1 cellular context compared by ENCODE assay signal in genomic region chr3:11643212-11644087, GRCh38.
TF ChIP-seq lines count a peak whose summit lies in the region.

A gene with protein sequence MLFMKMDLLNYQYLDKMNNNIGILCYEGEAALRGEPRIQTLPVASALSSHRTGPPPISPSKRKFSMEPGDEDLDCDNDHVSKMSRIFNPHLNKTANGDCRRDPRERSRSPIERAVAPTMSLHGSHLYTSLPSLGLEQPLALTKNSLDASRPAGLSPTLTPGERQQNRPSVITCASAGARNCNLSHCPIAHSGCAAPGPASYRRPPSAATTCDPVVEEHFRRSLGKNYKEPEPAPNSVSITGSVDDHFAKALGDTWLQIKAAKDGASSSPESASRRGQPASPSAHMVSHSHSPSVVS (minus strand): TSS chr3:11643915. CDS start chr3:11643518, 397 bp downstream.

TF ChIP-seq in K562, 482 proteins besides CTCF, POLR2A, EP300 and RAD21 (continued from another document and continues in another):
- TF ChIP-seq, protein P1, sequence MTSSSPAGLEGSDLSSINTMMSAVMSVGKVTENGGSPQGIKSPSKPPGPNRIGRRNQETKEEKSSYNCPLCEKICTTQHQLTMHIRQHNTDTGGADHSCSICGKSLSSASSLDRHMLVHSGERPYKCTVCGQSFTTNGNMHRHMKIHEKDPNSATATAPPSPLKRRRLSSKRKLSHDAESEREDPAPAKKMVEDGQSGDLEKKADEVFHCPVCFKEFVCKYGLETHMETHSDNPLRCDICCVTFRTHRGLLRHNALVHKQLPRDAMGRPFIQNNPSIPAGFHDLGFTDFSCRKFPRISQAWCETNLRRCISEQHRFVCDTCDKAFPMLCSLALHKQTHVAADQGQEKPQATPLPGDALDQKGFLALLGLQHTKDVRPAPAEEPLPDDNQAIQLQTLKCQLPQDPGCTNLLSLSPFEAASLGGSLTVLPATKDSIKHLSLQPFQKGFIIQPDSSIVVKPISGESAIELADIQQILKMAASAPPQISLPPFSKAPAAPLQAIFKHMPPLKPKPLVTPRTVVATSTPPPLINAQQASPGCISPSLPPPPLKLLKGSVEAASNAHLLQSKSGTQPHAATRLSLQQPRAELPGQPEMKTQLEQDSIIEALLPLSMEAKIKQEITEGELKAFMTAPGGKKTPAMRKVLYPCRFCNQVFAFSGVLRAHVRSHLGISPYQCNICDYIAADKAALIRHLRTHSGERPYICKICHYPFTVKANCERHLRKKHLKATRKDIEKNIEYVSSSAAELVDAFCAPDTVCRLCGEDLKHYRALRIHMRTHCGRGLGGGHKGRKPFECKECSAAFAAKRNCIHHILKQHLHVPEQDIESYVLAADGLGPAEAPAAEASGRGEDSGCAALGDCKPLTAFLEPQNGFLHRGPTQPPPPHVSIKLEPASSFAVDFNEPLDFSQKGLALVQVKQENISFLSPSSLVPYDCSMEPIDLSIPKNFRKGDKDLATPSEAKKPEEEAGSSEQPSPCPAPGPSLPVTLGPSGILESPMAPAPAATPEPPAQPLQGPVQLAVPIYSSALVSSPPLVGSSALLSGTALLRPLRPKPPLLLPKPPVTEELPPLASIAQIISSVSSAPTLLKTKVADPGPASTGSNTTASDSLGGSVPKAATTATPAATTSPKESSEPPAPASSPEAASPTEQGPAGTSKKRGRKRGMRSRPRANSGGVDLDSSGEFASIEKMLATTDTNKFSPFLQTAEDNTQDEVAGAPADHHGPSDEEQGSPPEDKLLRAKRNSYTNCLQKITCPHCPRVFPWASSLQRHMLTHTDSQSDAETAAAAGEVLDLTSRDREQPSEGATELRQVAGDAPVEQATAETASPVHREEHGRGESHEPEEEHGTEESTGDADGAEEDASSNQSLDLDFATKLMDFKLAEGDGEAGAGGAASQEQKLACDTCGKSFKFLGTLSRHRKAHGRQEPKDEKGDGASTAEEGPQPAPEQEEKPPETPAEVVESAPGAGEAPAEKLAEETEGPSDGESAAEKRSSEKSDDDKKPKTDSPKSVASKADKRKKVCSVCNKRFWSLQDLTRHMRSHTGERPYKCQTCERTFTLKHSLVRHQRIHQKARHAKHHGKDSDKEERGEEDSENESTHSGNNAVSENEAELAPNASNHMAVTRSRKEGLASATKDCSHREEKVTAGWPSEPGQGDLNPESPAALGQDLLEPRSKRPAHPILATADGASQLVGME (CRISPR knock-in tag; IDR thresholded peaks at IDR 0.05) = no peak
- TF ChIP-seq ZNF174 (CRISPR knock-in tag; IDR thresholded peaks at IDR 0.05) (no peak), POLR2G (IDR thresholded peaks at IDR 0.05; ENCODE audit: low read depth, low read length) (peak; percentile 83), PREB (CRISPR knock-in tag; IDR thresholded peaks at IDR 0.05) (peak; percentile 35; the same call in 1 of the 2 replicates), OTX1 (CRISPR knock-in tag; IDR thresholded peaks at IDR 0.05) (0 out of 2 replicates have a peak, but pooled peaks have one; percentile 66), SP2 (IDR thresholded peaks at IDR 0.05; ENCODE audit: extremely low read depth, low read depth, low read length, poor library complexity, severe bottlenecking) (no peak), BRD9 (IDR thresholded peaks at IDR 0.05; ENCODE audit: low read depth, partially characterized antibody) (no peak), E2F4 (CRISPR knock-in tag; IDR thresholded peaks at IDR 0.05; ENCODE audit: low read depth) (no peak), ZKSCAN3 (CRISPR knock-in tag; IDR thresholded peaks at IDR 0.05) (no peak), ZKSCAN1 (IDR thresholded peaks at IDR 0.05; ENCODE audit: low read depth, low read length) (no peak), HDAC6 (IDR thresholded peaks at IDR 0.05; ENCODE audit: low read depth, low read length) (no peak), MAFK (IDR thresholded peaks at IDR 0.05; ENCODE audit: low read length) (no peak), CEBPB (tag; IDR thresholded peaks at IDR 0.05) (no peak), ZNF165 (CRISPR knock-in tag; IDR thresholded peaks at IDR 0.05; ENCODE audit: borderline replicate concordance) (no peak), RB1 (IDR thresholded peaks at IDR 0.05; ENCODE audit: low read depth) (no peak), ZFP36 (IDR thresholded peaks at IDR 0.05; ENCODE audit: low read depth, low read length, partially characterized antibody) (peak; percentile 44), ZNF644 (tag; IDR thresholded peaks at IDR 0.05; ENCODE audit: low read depth) (no peak), MITF (IDR thresholded peaks at IDR 0.05) (no peak), LCOR (CRISPR knock-in tag; IDR thresholded peaks at IDR 0.05) (peak; percentile 61), XRCC4 (IDR thresholded peaks at IDR 0.05; ENCODE audit: extremely low read depth, insufficient read depth, insufficient read length) (no peak), ZNF57 (CRISPR knock-in tag; IDR thresholded peaks at IDR 0.05) (no peak), HNRNPUL1 (IDR thresholded peaks at IDR 0.05; ENCODE audit: low read length) (no peak), MLX (CRISPR knock-in tag; conservative IDR thresholded peaks at IDR 0.05) (no peak), NEUROD1 (IDR thresholded peaks at IDR 0.05; ENCODE audit: borderline replicate concordance, low read depth, low read length, partially characterized antibody) (no peak), ESRRB (CRISPR knock-in tag; IDR thresholded peaks at IDR 0.05; ENCODE audit: borderline replicate concordance) (no peak), TOE1 (IDR thresholded peaks at IDR 0.05; ENCODE audit: borderline replicate concordance) (no peak), TOE1 (CRISPR knock-in tag; IDR thresholded peaks at IDR 0.05; ENCODE audit: borderline replicate concordance, low read depth) (no peak), SPI1 (IDR thresholded peaks at IDR 0.05; ENCODE audit: borderline replicate concordance, low read depth, low read length) (peak; percentile 85), ZBTB8A (IDR thresholded peaks at IDR 0.05; ENCODE audit: partially characterized antibody) (no peak), GTF2E2 (tag; IDR thresholded peaks at IDR 0.05) (no peak; the same call in 1 of the 2 replicates), ATF7 (IDR thresholded peaks at IDR 0.05) (peak; percentile 52; the same call in 1 of the 2 replicates), ELF2 (CRISPR knock-in tag; IDR thresholded peaks at IDR 0.05) (no peak), CBFA2T2 (conservative IDR thresholded peaks at IDR 0.05) (no peak)
- TF ChIP-seq, protein P2, sequence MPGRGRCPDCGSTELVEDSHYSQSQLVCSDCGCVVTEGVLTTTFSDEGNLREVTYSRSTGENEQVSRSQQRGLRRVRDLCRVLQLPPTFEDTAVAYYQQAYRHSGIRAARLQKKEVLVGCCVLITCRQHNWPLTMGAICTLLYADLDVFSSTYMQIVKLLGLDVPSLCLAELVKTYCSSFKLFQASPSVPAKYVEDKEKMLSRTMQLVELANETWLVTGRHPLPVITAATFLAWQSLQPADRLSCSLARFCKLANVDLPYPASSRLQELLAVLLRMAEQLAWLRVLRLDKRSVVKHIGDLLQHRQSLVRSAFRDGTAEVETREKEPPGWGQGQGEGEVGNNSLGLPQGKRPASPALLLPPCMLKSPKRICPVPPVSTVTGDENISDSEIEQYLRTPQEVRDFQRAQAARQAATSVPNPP (IDR thresholded peaks at IDR 0.05; ENCODE audit: borderline replicate concordance, insufficient read depth, insufficient read length) = no peak
- TF ChIP-seq, protein P3, sequence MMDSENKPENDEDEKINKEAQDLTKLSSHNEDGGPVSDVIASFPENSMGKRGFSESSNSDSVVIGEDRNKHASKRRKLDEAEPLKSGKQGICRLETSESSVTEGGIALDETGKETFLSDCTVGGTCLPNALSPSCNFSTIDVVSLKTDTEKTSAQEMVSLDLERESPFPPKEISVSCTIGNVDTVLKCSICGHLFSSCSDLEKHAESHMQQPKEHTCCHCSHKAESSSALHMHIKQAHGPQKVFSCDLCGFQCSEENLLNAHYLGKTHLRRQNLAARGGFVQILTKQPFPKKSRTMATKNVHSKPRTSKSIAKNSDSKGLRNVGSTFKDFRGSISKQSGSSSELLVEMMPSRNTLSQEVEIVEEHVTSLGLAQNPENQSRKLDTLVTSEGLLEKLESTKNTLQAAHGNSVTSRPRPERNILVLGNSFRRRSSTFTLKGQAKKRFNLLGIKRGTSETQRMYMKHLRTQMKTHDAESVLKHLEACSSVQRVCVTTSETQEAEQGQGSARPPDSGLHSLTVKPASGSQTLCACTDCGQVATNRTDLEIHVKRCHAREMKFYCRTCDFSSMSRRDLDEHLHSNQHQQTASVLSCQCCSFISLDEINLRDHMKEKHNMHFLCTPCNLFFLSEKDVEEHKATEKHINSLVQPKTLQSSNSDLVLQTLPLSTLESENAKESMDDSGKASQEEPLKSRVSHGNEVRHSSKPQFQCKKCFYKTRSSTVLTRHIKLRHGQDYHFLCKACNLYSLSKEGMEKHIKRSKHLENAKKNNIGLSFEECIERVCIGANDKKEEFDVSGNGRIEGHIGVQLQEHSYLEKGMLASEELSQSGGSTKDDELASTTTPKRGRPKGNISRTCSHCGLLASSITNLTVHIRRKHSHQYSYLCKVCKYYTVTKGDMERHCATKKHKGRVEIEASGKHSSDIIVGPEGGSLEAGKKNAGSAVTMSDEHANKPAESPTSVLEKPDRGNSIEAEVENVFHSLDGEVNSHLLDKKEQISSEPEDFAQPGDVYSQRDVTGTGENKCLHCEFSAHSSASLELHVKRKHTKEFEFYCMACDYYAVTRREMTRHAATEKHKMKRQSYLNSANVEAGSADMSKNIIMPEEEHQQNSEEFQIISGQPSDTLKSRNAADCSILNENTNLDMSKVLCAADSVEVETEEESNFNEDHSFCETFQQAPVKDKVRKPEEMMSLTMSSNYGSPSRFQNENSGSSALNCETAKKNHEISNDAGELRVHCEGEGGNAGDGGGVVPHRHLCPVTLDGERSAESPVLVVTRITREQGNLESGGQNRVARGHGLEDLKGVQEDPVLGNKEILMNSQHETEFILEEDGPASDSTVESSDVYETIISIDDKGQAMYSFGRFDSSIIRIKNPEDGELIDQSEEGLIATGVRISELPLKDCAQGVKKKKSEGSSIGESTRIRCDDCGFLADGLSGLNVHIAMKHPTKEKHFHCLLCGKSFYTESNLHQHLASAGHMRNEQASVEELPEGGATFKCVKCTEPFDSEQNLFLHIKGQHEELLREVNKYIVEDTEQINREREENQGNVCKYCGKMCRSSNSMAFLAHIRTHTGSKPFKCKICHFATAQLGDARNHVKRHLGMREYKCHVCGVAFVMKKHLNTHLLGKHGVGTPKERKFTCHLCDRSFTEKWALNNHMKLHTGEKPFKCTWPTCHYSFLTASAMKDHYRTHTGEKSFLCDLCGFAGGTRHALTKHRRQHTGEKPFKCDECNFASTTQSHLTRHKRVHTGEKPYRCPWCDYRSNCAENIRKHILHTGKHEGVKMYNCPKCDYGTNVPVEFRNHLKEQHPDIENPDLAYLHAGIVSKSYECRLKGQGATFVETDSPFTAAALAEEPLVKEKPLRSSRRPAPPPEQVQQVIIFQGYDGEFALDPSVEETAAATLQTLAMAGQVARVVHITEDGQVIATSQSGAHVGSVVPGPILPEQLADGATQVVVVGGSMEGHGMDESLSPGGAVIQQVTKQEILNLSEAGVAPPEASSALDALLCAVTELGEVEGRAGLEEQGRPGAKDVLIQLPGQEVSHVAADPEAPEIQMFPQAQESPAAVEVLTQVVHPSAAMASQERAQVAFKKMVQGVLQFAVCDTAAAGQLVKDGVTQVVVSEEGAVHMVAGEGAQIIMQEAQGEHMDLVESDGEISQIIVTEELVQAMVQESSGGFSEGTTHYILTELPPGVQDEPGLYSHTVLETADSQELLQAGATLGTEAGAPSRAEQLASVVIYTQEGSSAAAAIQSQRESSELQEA (IDR thresholded peaks at IDR 0.05; ENCODE audit: low read depth) = no peak
- TF ChIP-seq, protein P4, sequence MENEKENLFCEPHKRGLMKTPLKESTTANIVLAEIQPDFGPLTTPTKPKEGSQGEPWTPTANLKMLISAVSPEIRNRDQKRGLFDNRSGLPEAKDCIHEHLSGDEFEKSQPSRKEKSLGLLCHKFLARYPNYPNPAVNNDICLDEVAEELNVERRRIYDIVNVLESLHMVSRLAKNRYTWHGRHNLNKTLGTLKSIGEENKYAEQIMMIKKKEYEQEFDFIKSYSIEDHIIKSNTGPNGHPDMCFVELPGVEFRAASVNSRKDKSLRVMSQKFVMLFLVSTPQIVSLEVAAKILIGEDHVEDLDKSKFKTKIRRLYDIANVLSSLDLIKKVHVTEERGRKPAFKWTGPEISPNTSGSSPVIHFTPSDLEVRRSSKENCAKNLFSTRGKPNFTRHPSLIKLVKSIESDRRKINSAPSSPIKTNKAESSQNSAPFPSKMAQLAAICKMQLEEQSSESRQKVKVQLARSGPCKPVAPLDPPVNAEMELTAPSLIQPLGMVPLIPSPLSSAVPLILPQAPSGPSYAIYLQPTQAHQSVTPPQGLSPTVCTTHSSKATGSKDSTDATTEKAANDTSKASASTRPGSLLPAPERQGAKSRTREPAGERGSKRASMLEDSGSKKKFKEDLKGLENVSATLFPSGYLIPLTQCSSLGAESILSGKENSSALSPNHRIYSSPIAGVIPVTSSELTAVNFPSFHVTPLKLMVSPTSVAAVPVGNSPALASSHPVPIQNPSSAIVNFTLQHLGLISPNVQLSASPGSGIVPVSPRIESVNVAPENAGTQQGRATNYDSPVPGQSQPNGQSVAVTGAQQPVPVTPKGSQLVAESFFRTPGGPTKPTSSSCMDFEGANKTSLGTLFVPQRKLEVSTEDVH (IDR thresholded peaks at IDR 0.05; ENCODE audit: low read depth, partially characterized antibody) = no peak
